Comparison of ENCODE assay signal across 16 cellular contexts in genomic region chr20:44942264-44942973, GRCh38. TPM values are rescaled to one million over a fixed set of nuclear protein-coding genes. Genes with fewer than 3 reads are reported as not detected.
A peak's percentile ranks its signal among the peaks of the same experiment; 100 is the strongest.
DNase-seq lines count a peak whose midpoint lies in the region; ATAC-seq and TF ChIP-seq lines count a peak whose summit lies in the region.
"Had no signal": no experiment of that assay in that cellular context is flagged by ENCODE, and none has a peak within 500 bp of the region (broad histone marks: within the 10 kb centered on the region; RNA-seq: fewer than 3 reads in every experiment).

No MANE protein-coding gene starts in this region.

- H3K27me3 Mint-ChIP-seq in CD8-positive, alpha-beta memory T cell: no peaks in the 10 kb centered on the region
- H3K27me3 Mint-ChIP-seq: naive thymus-derived CD8-positive, alpha-beta T cell had no signal

- H3K36me3 ChIP-seq in CD8-positive, alpha-beta memory T cell (ENCODE audit: insufficient read depth, low read length): peaks cover 33% of the 10 kb centered on the region
- H3K36me3 ChIP-seq in RWPE2 (ENCODE audit: low read depth) (peaks cover 93% of the 10 kb centered on the region), GM23248 (ENCODE audit: low read depth) (peaks cover 52% of the 10 kb centered on the region)

- no peak overlapping the region for H3K4me2 ChIP-seq in GM23248 (ENCODE audit: unreplicated experiment)
- H3K4me2 ChIP-seq: hepatocyte had no signal

- no peak overlapping the region for H3K27ac ChIP-seq in CD8-positive, alpha-beta memory T cell (ENCODE audit: low read depth, low read length)
- H3K27ac ChIP-seq in RWPE2 (ENCODE audit: poor library complexity, severe bottlenecking): no peak overlapping the region
- no peak overlapping the region for H3K27ac ChIP-seq in GM23248
- H3K27ac ChIP-seq: esophagus muscularis mucosa, hepatocyte had no signal

- CTCF ChIA-PET in CD8-positive, alpha-beta memory T cell (lab: Charles Lee): no interaction called here

- WGBS in GM23248 (ENCODE audit: low coverage in 1 of 2, low lambda C conversion rate in 2 of 2, missing lambda C conversion rate in 2 of 2), 2 experiments: 71 to 74% methylated on average over 4 of the region's 4 CpGs

- H3K4me1 Mint-ChIP-seq in CD8-positive, alpha-beta memory T cell: peaks cover 0 to 4% (median 0%) of the 10 kb centered on the region in 3 donors

- peak overlapping the region in 5 of 8 donors; percentile 5 to 92 (median 47) for H3K27ac Mint-ChIP-seq in CD8-positive, alpha-beta memory T cell

- H3K79me2 ChIP-seq in GM23248 (ENCODE audit: insufficient read depth): no peaks in the 10 kb centered on the region
- H3K79me2 ChIP-seq: hepatocyte had no signal

- H2AFZ ChIP-seq in GM23248: no peak overlapping the region
- H2AFZ ChIP-seq: hepatocyte had no signal

- peaks cover 27% of the 10 kb centered on the region for H3F3A ChIP-seq in GM23248 (ENCODE audit: insufficient read depth)

- H3K27me3 ChIP-seq in CD8-positive, alpha-beta memory T cell (ENCODE audit: insufficient read depth, low read length, poor library complexity, severe bottlenecking): no peaks in the 10 kb centered on the region
- H3K27me3 ChIP-seq in RWPE2 (ENCODE audit: insufficient read depth, poor library complexity, severe bottlenecking) (no peaks in the 10 kb centered on the region), GM23248 (replicated peaks; ENCODE audit: insufficient read depth) (no peaks in the 10 kb centered on the region)
- H3K27me3 ChIP-seq: esophagus muscularis mucosa, hepatocyte had no signal

- no peaks in the 10 kb centered on the region for H3K9me3 ChIP-seq in CD8-positive, alpha-beta memory T cell (ENCODE audit: low read length)
- no peaks in the 10 kb centered on the region for H3K9me3 ChIP-seq in RWPE2 (ENCODE audit: severe bottlenecking)
- no peaks in the 10 kb centered on the region for H3K9me3 ChIP-seq in GM23248 (ENCODE audit: low read depth)
- H3K9me3 ChIP-seq: esophagus muscularis mucosa had no signal

- POLR2A ChIA-PET in CD8-positive, alpha-beta memory T cell (lab: Charles Lee): interaction anchor here (1.6 kb wide), 1 partner anchor 25 kb away, joined by 4 read pairs; no protein-coding TSS in a partner anchor

- peaks cover 11 to 94% (median 34%) of the 10 kb centered on the region in 3 donors for H3K36me3 Mint-ChIP-seq in CD8-positive, alpha-beta memory T cell

- ATAC-seq in RWPE2 (ENCODE audit: low read depth): peak; percentile 41
- ATAC-seq: left lobe of liver; naive thymus-derived CD8-positive, alpha-beta T cell had no signal

- no peaks in the 10 kb centered on the region for H3K9me3 Mint-ChIP-seq in CD8-positive, alpha-beta memory T cell
- H3K9me3 Mint-ChIP-seq: CD14-positive monocyte; naive thymus-derived CD8-positive, alpha-beta T cell had no signal

- no peaks in the 10 kb centered on the region for H3K4me1 ChIP-seq in CD8-positive, alpha-beta memory T cell (ENCODE audit: insufficient read depth, low read length)
- H3K4me1 ChIP-seq in RWPE2 (ENCODE audit: insufficient read depth, poor library complexity, severe bottlenecking) (no peaks in the 10 kb centered on the region), GM23248 (ENCODE audit: insufficient read depth) (peaks cover 5% of the 10 kb centered on the region; the same call in 1 of the 2 replicates)
- H3K4me1 ChIP-seq: esophagus muscularis mucosa had no signal

- in situ Hi-C loops in GM23248 (cut with MboI): no loop called here

- H3K9me2 ChIP-seq in GM23248 (ENCODE audit: insufficient read depth): no peaks in the 10 kb centered on the region

- H3K4me3 Mint-ChIP-seq in CD8-positive, alpha-beta memory T cell: no peak overlapping the region
- H3K4me3 Mint-ChIP-seq: CD14-positive monocyte; naive thymus-derived CD8-positive, alpha-beta T cell had no signal

- no peak overlapping the region for H3K9ac ChIP-seq in GM23248

- no peak for DNase-seq in AG09309 (ENCODE audit: low read depth)
- no peak for DNase-seq in CD8-positive, alpha-beta memory T cell
- no peak for DNase-seq in RWPE2 (ENCODE audit: low spot score)
- peak in 1 of 2 donors; percentile 15 for DNase-seq in foreskin fibroblast
- DNase-seq in posterior vena cava (ENCODE audit: low spot score): no peak
- no peak for DNase-seq in GM23248
- DNase-seq in NCI-H524 treated with DMSO at 0.1 percent for 48 hours (lab: John Stamatoyannopoulos, UW): no peak
- DNase-seq: naive thymus-derived CD8-positive, alpha-beta T cell; NCI-H2227 treated with DMSO at 0.1 percent for 48 hours; stimulated activated CD8-positive, alpha-beta memory T cell treated with anti-CD3 and anti-CD28 coated beads, Interleukin-4, amount 100 ng/mL, for 48 hours; SW 1271; trophoblast cell had no signal

- intact Hi-C loops in posterior vena cava (cut with DNase I): no loop called here

- no peak overlapping the region for H3K4me3 ChIP-seq in AG09309 (ENCODE audit: control insufficient read depth, low read depth, low read length)
- no peak overlapping the region for H3K4me3 ChIP-seq in CD8-positive, alpha-beta memory T cell (ENCODE audit: low read length)
- H3K4me3 ChIP-seq in RWPE2 (ENCODE audit: severe bottlenecking): no peak overlapping the region
- no peak overlapping the region for H3K4me3 ChIP-seq in foreskin fibroblast (ENCODE audit: low read depth in 1 of 2, low read length in 2 of 2)
- H3K4me3 ChIP-seq in GM23248: no peak overlapping the region
- H3K4me3 ChIP-seq: esophagus muscularis mucosa, hepatocyte had no signal

- TF ChIP-seq CTCF in AG09309 (IDR thresholded peaks at IDR 0.05; ENCODE audit: control insufficient read depth, insufficient read depth, low read depth, low read length, missing control alignments) (peak; percentile 4), RWPE2 (IDR thresholded peaks at IDR 0.05; ENCODE audit: poor library complexity, severe bottlenecking) (peak; percentile 37), foreskin fibroblast (IDR thresholded peaks at IDR 0.05; ENCODE audit: low read depth, low read length) (peak; percentile 15)

- H4K20me1 ChIP-seq in GM23248 (ENCODE audit: insufficient read depth): no peaks in the 10 kb centered on the region

RNA-seq across cellular contexts. Expression of gene TOMM34, which starts 17.8 kb away (rescaled TPM):
- 10 to 100 TPM; 75.4 to 76.8 TPM for total RNA-seq in CD8-positive, alpha-beta memory T cell
- polyA plus RNA-seq in CD8-positive, alpha-beta memory T cell: 21.0 TPM
- 10 to 100 TPM in 1 of 2 donors, 1 to 10 TPM in 1; 7.3 to 12.3 TPM for total RNA-seq in posterior vena cava
- 53.0 and 63.8 TPM in 2 replicates for total RNA-seq in GM23248 (2014; rRNA removed; shearing (Covaris generic))
- polyA plus RNA-seq in GM23248 (2016; fragmentation: Nextera tagmentation; extraction: Ambion mirVana): 63.4 and 69.9 TPM in 2 replicates

RNA-seq across cellular contexts. Expression of gene STK4, which starts 23.9 kb away (rescaled TPM):
- 100 to 1,000 TPM; 200 to 210 TPM for total RNA-seq in CD8-positive, alpha-beta memory T cell
- polyA plus RNA-seq in CD8-positive, alpha-beta memory T cell: 192 TPM
- total RNA-seq in posterior vena cava: 10 to 100 TPM; 29.0 to 30.1 TPM
- 21.9 and 30.4 TPM in 2 replicates for total RNA-seq in GM23248 (2014; rRNA removed; shearing (Covaris generic))
- 33.4 and 35.1 TPM in 2 replicates for polyA plus RNA-seq in GM23248 (2016; fragmentation: Nextera tagmentation; extraction: Ambion mirVana)

RNA-seq across cellular contexts. Expression of gene PABPC1L, which starts 32.6 kb away (rescaled TPM):
- total RNA-seq in CD8-positive, alpha-beta memory T cell: 10 to 100 TPM; 61.1 to 61.4 TPM
- polyA plus RNA-seq in CD8-positive, alpha-beta memory T cell: 1.3 TPM
- 1 to 10 TPM; 5.9 to 9.9 TPM for total RNA-seq in posterior vena cava
- total RNA-seq in GM23248 (2014; rRNA removed; shearing (Covaris generic)): 5.9 and 33.5 TPM in 2 replicates
- polyA plus RNA-seq in GM23248 (2016; fragmentation: Nextera tagmentation; extraction: Ambion mirVana): 7.8 and 10.4 TPM in 2 replicates

RNA-seq across cellular contexts. Expression of gene YWHAB, which starts 56.9 kb away (rescaled TPM):
- total RNA-seq in CD8-positive, alpha-beta memory T cell: 100 to 1,000 TPM; 275 to 276 TPM
- 661 TPM for polyA plus RNA-seq in CD8-positive, alpha-beta memory T cell
- 100 to 1,000 TPM; 165 to 179 TPM for total RNA-seq in posterior vena cava
- 95.0 and 116 TPM in 2 replicates for total RNA-seq in GM23248 (2014; rRNA removed; shearing (Covaris generic))
- 425 and 445 TPM in 2 replicates for polyA plus RNA-seq in GM23248 (2016; fragmentation: Nextera tagmentation; extraction: Ambion mirVana)
